Comparison of ENCODE assay signal across 19 cellular contexts in genomic region chr16:6160871-6161270, GRCh38.
DNase-seq lines count a peak whose midpoint lies in the region; ATAC-seq, FAIRE-seq and TF ChIP-seq lines count a peak whose summit lies in the region.
"Had no signal": no experiment of that assay in that cellular context is flagged by ENCODE, and none has a peak within 500 bp of the region (broad histone marks: within the 10 kb centered on the region; RNA-seq: fewer than 3 reads in every experiment).

No MANE protein-coding gene starts in this region.

- no peaks in the 10 kb centered on the region for H3K36me3 ChIP-seq in MM.1S (replicated peaks; ENCODE audit: insufficient read depth, low read length)
- H3K36me3 ChIP-seq: BE2C had no signal

- H2AFZ ChIP-seq in MM.1S (ENCODE audit: low read length): no peak overlapping the region
- H2AFZ ChIP-seq: GM23338 had no signal

- FAIRE-seq in RCC 7860 (lab: Jason Lieb, UNC): peak; percentile 82
- FAIRE-seq: A549, D721Med, K562 had no signal

- no peaks in the 10 kb centered on the region for H3K36me3 Mint-ChIP-seq in osteocyte (ENCODE audit: unreplicated experiment)
- H3K36me3 Mint-ChIP-seq: CD4-positive, alpha-beta memory T cell had no signal

- H3K4me3 ChIP-seq in MM.1S (ENCODE audit: low read length): no peak overlapping the region
- H3K4me3 ChIP-seq: A549, GM23338, K562 had no signal

- H3K9me3 Mint-ChIP-seq in osteocyte (ENCODE audit: unreplicated experiment): peaks cover 28% of the 10 kb centered on the region
- H3K9me3 Mint-ChIP-seq: GM23338 had no signal

- no peak overlapping the region for H3K4me2 ChIP-seq in MM.1S (ENCODE audit: low read depth, low read length)
- H3K4me2 ChIP-seq: A549, GM23338 had no signal

- H3K27me3 Mint-ChIP-seq in osteocyte (ENCODE audit: unreplicated experiment): no peaks in the 10 kb centered on the region

- H3K4me1 Mint-ChIP-seq in osteocyte (ENCODE audit: unreplicated experiment): no peaks in the 10 kb centered on the region
- H3K4me1 Mint-ChIP-seq: CD4-positive, alpha-beta memory T cell had no signal

- ATAC-seq in HG03439 (IDR thresholded peaks at IDR 0.05; ENCODE audit: unreplicated experiment): no peak
- no peak for ATAC-seq in GM21825 (IDR thresholded peaks at IDR 0.05; ENCODE audit: unreplicated experiment)
- ATAC-seq in GM19035 (IDR thresholded peaks at IDR 0.05; ENCODE audit: unreplicated experiment): no peak
- ATAC-seq: A549, GM23338, K562 had no signal

- H3K27ac Mint-ChIP-seq in osteocyte (ENCODE audit: unreplicated experiment): no peak overlapping the region
- H3K27ac Mint-ChIP-seq: CD4-positive, alpha-beta memory T cell; GM23338; HFFc6 had no signal

- no peaks in the 10 kb centered on the region for H3F3A ChIP-seq in MM.1S (ENCODE audit: insufficient read depth, low read length)

- no peaks in the 10 kb centered on the region for H3K9me3 ChIP-seq in MM.1S (replicated peaks; ENCODE audit: insufficient read depth, low read length)
- H3K9me3 ChIP-seq: A549, BE2C had no signal

- no peaks in the 10 kb centered on the region for H3K9me2 ChIP-seq in MM.1S (replicated peaks; ENCODE audit: insufficient read depth, low read length)

- no peaks in the 10 kb centered on the region for H3K79me2 ChIP-seq in MM.1S (ENCODE audit: low read length)

- H3K9ac ChIP-seq in MM.1S (ENCODE audit: low read length): no peak overlapping the region

- H4K20me1 ChIP-seq in MM.1S (ENCODE audit: insufficient read depth, low read length): no peaks in the 10 kb centered on the region

- H3K4me1 ChIP-seq in MM.1S (ENCODE audit: low read length): no peaks in the 10 kb centered on the region
- H3K4me1 ChIP-seq: A549, BE2C had no signal

- DNase-seq in EH (ENCODE audit: low read depth): peak; percentile 19
- DNase-seq in RCC 7860 (ENCODE audit: low spot score): peak; percentile 73
- peak; percentile 2 for DNase-seq in astrocyte of the hippocampus (ENCODE audit: low read depth, low spot score)
- DNase-seq in osteocyte (ENCODE audit: extremely low spot score, unreplicated experiment): peak; percentile 38
- DNase-seq in MM.1S: no peak
- DNase-seq: BE2C; CD4-positive, alpha-beta memory T cell; DND-41; HCEC 1CT had no signal

- H3K27ac ChIP-seq in MM.1S (ENCODE audit: low read length): no peak overlapping the region
- H3K27ac ChIP-seq: A549, C4-2B, HL-60 had no signal

- H3K27me3 ChIP-seq in MM.1S (replicated peaks; ENCODE audit: insufficient read depth, low read length): no peaks in the 10 kb centered on the region
- H3K27me3 ChIP-seq: BE2C had no signal

- H3K4me3 Mint-ChIP-seq in osteocyte (ENCODE audit: unreplicated experiment): no peak overlapping the region
- H3K4me3 Mint-ChIP-seq: CD4-positive, alpha-beta memory T cell; GM23338; HFFc6 had no signal

- no peak for TF ChIP-seq CTCF in osteocyte (IDR thresholded peaks at IDR 0.05)
- no peak for TF ChIP-seq CTCF in MM.1S (IDR thresholded peaks at IDR 0.05; ENCODE audit: low read length)
